Comparison of ENCODE assay signal across 1 cellular context in the genomic region with DNA sequence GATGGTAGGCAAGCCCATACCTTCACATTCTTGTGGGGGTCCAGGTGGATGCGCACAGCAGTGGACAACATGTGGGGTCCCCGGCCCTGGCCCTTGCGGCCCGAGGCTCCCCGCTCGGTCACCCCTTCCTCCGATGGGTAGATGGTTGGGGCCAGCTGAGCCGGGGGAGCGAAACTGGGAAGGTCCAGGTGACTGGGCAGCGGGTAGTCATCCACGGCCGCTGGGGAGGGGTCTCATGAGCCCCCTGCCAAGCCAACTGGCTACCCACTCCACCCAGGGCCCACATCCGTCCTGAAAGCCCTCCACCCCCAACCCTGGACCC.
A peak's percentile ranks its signal among the peaks of the same experiment; 100 is the strongest.
TF ChIP-seq lines count a peak whose summit lies in the region.

No MANE protein-coding gene starts in this region.

TF ChIP-seq in K562, 482 proteins besides CTCF, POLR2A, EP300 and RAD21:
- TF ChIP-seq RBFOX2 (IDR thresholded peaks at IDR 0.05; ENCODE audit: low read depth, low read length), result peak; percentile 16; the same call in 1 of the 2 replicates
- TF ChIP-seq ZNF175 (CRISPR knock-in tag; IDR thresholded peaks at IDR 0.05; ENCODE audit: low read depth), result no peak
